Comparison of ENCODE assay signal across 35 cellular contexts in genomic region chr7:30088362-30088761, GRCh38.
"Had no signal": no experiment of that assay in that cellular context is flagged by ENCODE, and none has a peak within 500 bp of the region (broad histone marks: within the 10 kb centered on the region; RNA-seq: fewer than 3 reads in every experiment).

No MANE protein-coding gene starts in this region.

- DNase-seq: Karpas-422, Kasumi-1, MG63, MM.1S, MV-4-11, NCI-H1048, NCI-H1092, NCI-H1092 treated with DMSO at 0.1 percent for 48 hours, NCI-H1105, NCI-H1105 treated with DMSO at 0.1 percent for 48 hours, NCI-H1417, NCI-H1417 treated with DMSO at 0.1 percent for 48 hours, NCI-H1436, NCI-H1436 treated with DMSO at 0.1 percent for 48 hours, NCI-H146, NCI-H1694, NCI-H1694 treated with DMSO at 0.1 percent for 48 hours, NCI-H187, NCI-H187 treated with DMSO at 0.1 percent for 48 hours, NCI-H1930, NCI-H2029, NCI-H2029 treated with DMSO at 0.1 percent for 48 hours, NCI-H2081, NCI-H2081 treated with DMSO at 0.1 percent for 48 hours, NCI-H2107, NCI-H2171, NCI-H2171 treated with DMSO at 0.1 percent for 48 hours, NCI-H2227 treated with DMSO at 0.1 percent for 48 hours, NCI-H226, NCI-H345, NCI-H446, NCI-H446 treated with DMSO at 0.1 percent for 48 hours, NCI-H510A, NCI-H510A treated with DMSO at 0.1 percent for 48 hours, NCI-H524 had no signal

- H3K4me3 ChIP-seq: MG63 had no signal

- H3K27me3 ChIP-seq: MG63 had no signal

- H3K36me3 ChIP-seq: MG63 had no signal

- H3K9me3 ChIP-seq: MG63 had no signal
